In genomic region chr2:176643711-176644110, GRCh38 we compare ENCODE assay signal across 14 cellular contexts.
DNase-seq lines count a peak whose midpoint lies in the region; ATAC-seq, FAIRE-seq and TF ChIP-seq lines count a peak whose summit lies in the region.
"Had no signal": no experiment of that assay in that cellular context is flagged by ENCODE, and none has a peak within 500 bp of the region (broad histone marks: within the 10 kb centered on the region; RNA-seq: fewer than 3 reads in every experiment).

No MANE protein-coding gene starts in this region.

- peaks cover 16% of the 10 kb centered on the region for H3K4me1 Mint-ChIP-seq in glutamatergic neuron (ENCODE audit: low read depth, unreplicated experiment)
- H3K4me1 Mint-ChIP-seq in activated T-cell treated with anti-CD3 and anti-CD28 coated beads, Interleukin-2, amount 50 U/mL, for 4 hours (ENCODE audit: low read depth): no peaks in the 10 kb centered on the region
- H3K4me1 Mint-ChIP-seq: T-cell had no signal

- POLR2A ChIA-PET in A673 (lab: Charles Lee; ENCODE audit: low non-redundant PET): interaction anchor here (0.6 kb wide), 1 partner anchor 577 kb away, joined by 7 read pairs; no protein-coding TSS in a partner anchor

- no peak overlapping the region for H3K27ac Mint-ChIP-seq in glutamatergic neuron (ENCODE audit: unreplicated experiment)

- no peaks in the 10 kb centered on the region for H3K36me3 ChIP-seq in A673 (ENCODE audit: insufficient read depth, low read length, poor library complexity, severe bottlenecking)
- H3K36me3 ChIP-seq in mucosa of descending colon (ENCODE audit: low read depth): no peaks in the 10 kb centered on the region

- H3K4me3 ChIP-seq in A673 (ENCODE audit: low read depth, low read length, poor library complexity, severe bottlenecking): no peak overlapping the region
- H3K4me3 ChIP-seq in mucosa of descending colon: no peak overlapping the region

- H3K36me3 Mint-ChIP-seq in glutamatergic neuron (ENCODE audit: unreplicated experiment): no peaks in the 10 kb centered on the region
- no peaks in the 10 kb centered on the region for H3K36me3 Mint-ChIP-seq in activated T-cell treated with anti-CD3 and anti-CD28 coated beads, Interleukin-2, amount 50 U/mL, for 4 hours (ENCODE audit: insufficient read depth)
- H3K36me3 Mint-ChIP-seq: T-cell had no signal

- peaks cover 2% of the 10 kb centered on the region for H3K27me3 Mint-ChIP-seq in glutamatergic neuron (ENCODE audit: unreplicated experiment)
- H3K27me3 Mint-ChIP-seq in activated T-cell treated with anti-CD3 and anti-CD28 coated beads, Interleukin-2, amount 50 U/mL, for 4 hours (ENCODE audit: low read depth): peaks cover 78% of the 10 kb centered on the region

- BruUV-seq in A673 (replicated peaks; lab: Mats Ljungman, UMichigan): no TSS peak

- TF ChIP-seq CTCF in A673 (conservative IDR thresholded peaks at IDR 0.05; ENCODE audit: low read depth, low read length): no peak
- TF ChIP-seq CTCF in glutamatergic neuron (IDR thresholded peaks at IDR 0.05; ENCODE audit: partially characterized antibody, unreplicated experiment): no peak
- TF ChIP-seq CTCF in mucosa of descending colon (IDR thresholded peaks at IDR 0.05): no peak

- peak; percentile 83 for DNase-seq in A673 (ENCODE audit: low spot score)
- DNase-seq in HTR-8/SVneo (ENCODE audit: insufficient read length, low spot score): peak; percentile 24
- peak; percentile 75 for DNase-seq in RCC 7860 (ENCODE audit: low spot score)
- DNase-seq in glutamatergic neuron: peak; percentile 19
- no peak for DNase-seq in activated T-cell treated with anti-CD3 and anti-CD28 coated beads, Interleukin-2, amount 50 U/mL, for 4 hours
- no peak for DNase-seq in mucosa of descending colon
- DNase-seq in NCI-H1048 (lab: John Stamatoyannopoulos, UW): no peak
- DNase-seq: activated CD8-positive, alpha-beta memory T cell treated with anti-CD3 and anti-CD28 coated beads for 24 hours; amniotic stem cell; NCI-H1694; stimulated activated CD4-positive, alpha-beta T cell treated with anti-CD3 and anti-CD28 coated beads, Interleukin-4, amount 100 ng/mL, for 1 hour; T-cell had no signal

- no peak overlapping the region for H3K27ac ChIP-seq in A673 (ENCODE audit: low read depth, low read length, poor library complexity, severe bottlenecking)

- peak; percentile 60 for FAIRE-seq in HTR-8/SVneo (lab: Jason Lieb, UNC)
- no peak for FAIRE-seq in RCC 7860 (lab: Jason Lieb, UNC)
- FAIRE-seq: keratinocyte had no signal

- ATAC-seq in GM19351 (IDR thresholded peaks at IDR 0.05; ENCODE audit: unreplicated experiment) (no peak), mucosa of descending colon (no peak)
- no peak for ATAC-seq in activated T-cell treated with anti-CD3 and anti-CD28 coated beads, Interleukin-2, amount 50 U/mL, for 4 hours
- ATAC-seq: T-cell had no signal

- no peaks in the 10 kb centered on the region for H3K27me3 ChIP-seq in A673 (replicated peaks; ENCODE audit: insufficient read depth, low read depth, low read length, poor library complexity)

- H3K4me1 ChIP-seq in A673 (ENCODE audit: insufficient read depth, low read length, poor library complexity, severe bottlenecking): peaks cover 35% of the 10 kb centered on the region
- no peaks in the 10 kb centered on the region for H3K4me1 ChIP-seq in mucosa of descending colon (ENCODE audit: low read depth)

- CTCF ChIA-PET in A673 (lab: Charles Lee): interaction anchor here (0.7 kb wide), 1 partner anchor 485 kb away, joined by 3 read pairs; no protein-coding TSS in a partner anchor

- H3K4me3 Mint-ChIP-seq in glutamatergic neuron (ENCODE audit: unreplicated experiment): no peak overlapping the region
- no peak overlapping the region for H3K4me3 Mint-ChIP-seq in activated T-cell treated with anti-CD3 and anti-CD28 coated beads, Interleukin-2, amount 50 U/mL, for 4 hours
- H3K4me3 Mint-ChIP-seq: T-cell had no signal

- no peaks in the 10 kb centered on the region for H3K9me3 Mint-ChIP-seq in glutamatergic neuron (ENCODE audit: unreplicated experiment)
- H3K9me3 Mint-ChIP-seq in activated T-cell treated with anti-CD3 and anti-CD28 coated beads, Interleukin-2, amount 50 U/mL, for 4 hours: no peaks in the 10 kb centered on the region
- H3K9me3 Mint-ChIP-seq: T-cell had no signal

- intact Hi-C loops in A673 (cut with micrococcal nuclease; ENCODE audit: unreplicated experiment): no loop called here
- intact Hi-C loops in mucosa of descending colon (cut with DNase I, micrococcal nuclease): loop anchor here in 1 of 2 donors (10.0 kb wide), 2 partner anchors 89 to 189 kb away; no protein-coding TSS in a partner anchor

- no peaks in the 10 kb centered on the region for H3K9me3 ChIP-seq in A673 (ENCODE audit: low read depth, low read length, poor library complexity, severe bottlenecking)
- no peaks in the 10 kb centered on the region for H3K9me3 ChIP-seq in mucosa of descending colon

Comparison
In these comparisons a context has a peak if more than half of its experiments do, and no peak if none do; other contexts are left out.
1. DNase-seq: peak in A673 (single experiment), HTR-8/SVneo (single experiment), RCC 7860 (single experiment) and glutamatergic neuron (single experiment); none in activated T-cell treated with anti-CD3 and anti-CD28 coated beads, Interleukin-2, amount 50 U/mL, for 4 hours (single experiment), mucosa of descending colon (0 of 3) and NCI-H1048 (single experiment).